ENCODE assay signal across 1 cellular context in the genomic region with DNA sequence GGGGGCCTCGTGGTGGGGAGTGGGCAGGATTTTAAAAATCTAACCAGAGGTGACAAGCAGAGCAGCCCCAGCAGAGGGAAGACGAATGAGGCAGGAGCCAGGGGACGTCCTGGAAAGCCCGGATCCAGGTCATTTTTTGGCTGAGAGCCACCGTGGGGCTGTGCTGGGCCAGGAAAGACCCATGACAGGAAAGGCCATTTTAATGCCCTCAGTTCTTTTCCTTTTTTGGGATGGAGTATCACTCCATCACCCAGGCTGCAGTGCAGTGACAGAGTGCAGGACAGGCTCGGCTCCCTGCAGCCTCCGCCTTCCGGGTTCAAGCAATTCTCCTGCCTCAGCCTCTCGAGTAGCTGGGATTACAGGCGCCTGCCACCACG.
TF ChIP-seq lines count a peak whose summit lies in the region.

No MANE protein-coding gene starts in this region.

TF ChIP-seq in H1, 55 proteins besides CTCF, POLR2A, EP300 and RAD21:
- TF ChIP-seq TAF7 (optimal IDR thresholded peaks at IDR 0.05; ENCODE audit: borderline replicate concordance, low read depth, low read length) (no peak), CHD2 (IDR thresholded peaks at IDR 0.05; ENCODE audit: low read length) (no peak), MAFK (IDR thresholded peaks at IDR 0.05; ENCODE audit: low read depth, low read length) (no peak), CHD7 (IDR thresholded peaks at IDR 0.05; ENCODE audit: insufficient replicate concordance, low read length) (no peak)
